ENCODE assay signal across 14 cellular contexts in the genomic region with DNA sequence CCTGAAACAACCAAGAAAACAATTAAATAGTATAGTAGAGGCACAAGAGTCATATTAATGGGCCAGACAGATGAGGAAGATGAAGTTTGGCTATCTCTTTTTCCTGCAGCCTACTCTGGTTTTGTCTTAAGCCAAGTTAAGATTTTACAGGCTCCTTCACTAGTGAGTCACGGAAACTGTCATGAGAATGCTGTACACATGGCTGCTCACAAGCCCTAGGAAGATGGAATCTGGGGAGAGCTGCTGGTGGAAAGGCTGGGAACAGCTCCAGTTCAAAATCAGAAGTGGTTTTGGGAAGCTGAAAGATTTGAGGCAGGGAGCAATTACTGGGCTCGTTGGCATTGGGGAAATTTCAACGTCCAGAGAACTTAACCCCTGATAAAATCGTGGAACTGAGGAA. TPM values are rescaled to one million over a fixed set of nuclear protein-coding genes. Genes with fewer than 3 reads are reported as not detected.
DNase-seq lines count a peak whose midpoint lies in the region; TF ChIP-seq lines count a peak whose summit lies in the region.
"Had no signal": no experiment of that assay in that cellular context is flagged by ENCODE, and none has a peak within 500 bp of the region (broad histone marks: within the 10 kb centered on the region; RNA-seq: fewer than 3 reads in every experiment).

No MANE protein-coding gene starts in this region.

- H3K27me3 ChIP-seq in CD8-positive, alpha-beta memory T cell (ENCODE audit: insufficient read depth, low read length, poor library complexity, severe bottlenecking): no peaks in the 10 kb centered on the region
- H3K27me3 ChIP-seq: Peyer's patch had no signal

- CTCF ChIA-PET in CD8-positive, alpha-beta memory T cell (lab: Charles Lee): no interaction called here

- no peak overlapping the region for H3K27ac Mint-ChIP-seq in CD8-positive, alpha-beta memory T cell
- H3K27ac Mint-ChIP-seq: nephron had no signal

- no peaks in the 10 kb centered on the region for H3K36me3 ChIP-seq in CD8-positive, alpha-beta memory T cell (ENCODE audit: insufficient read depth, low read length)
- H3K36me3 ChIP-seq: Peyer's patch had no signal

- peaks cover 0 to 2% (median 0%) of the 10 kb centered on the region in 5 donors for H3K9me3 Mint-ChIP-seq in CD8-positive, alpha-beta memory T cell
- H3K9me3 Mint-ChIP-seq: nephron had no signal

- H3K9me3 ChIP-seq in CD8-positive, alpha-beta memory T cell (ENCODE audit: low read length): no peaks in the 10 kb centered on the region
- H3K9me3 ChIP-seq: Peyer's patch had no signal

- H3K27ac ChIP-seq in CD8-positive, alpha-beta memory T cell (ENCODE audit: low read depth, low read length): no peak overlapping the region
- H3K27ac ChIP-seq: Peyer's patch had no signal

- DNase-seq in Daoy (ENCODE audit: low read depth): peak; percentile 48
- DNase-seq in LHCN-M2 (ENCODE audit: low read depth): peak; percentile 45
- peak; percentile 64 for DNase-seq in fibroblast of mammary gland (ENCODE audit: low read depth)
- peak; percentile 64 for DNase-seq in myocyte (ENCODE audit: low read depth)
- DNase-seq in CD8-positive, alpha-beta memory T cell: no peak
- DNase-seq in NOMO-1 treated with DMSO at 0.1 percent for 48 hours (lab: John Stamatoyannopoulos, UW; ENCODE audit: unreplicated experiment): no peak
- no peak for DNase-seq in HuH-7 (ENCODE audit: low spot score)
- DNase-seq: activated gamma-delta T cell, C1 segment of cervical spinal cord, DMS79, NCI-H2029 treated with DMSO at 0.1 percent for 48 hours, NCI-H526, Peyer's patch had no signal

- H3K4me3 ChIP-seq in fibroblast of mammary gland (ENCODE audit: control insufficient read depth, low read depth, low read length): no peak overlapping the region
- no peak overlapping the region for H3K4me3 ChIP-seq in CD8-positive, alpha-beta memory T cell (ENCODE audit: low read length)
- H3K4me3 ChIP-seq: Peyer's patch had no signal

- H3K36me3 Mint-ChIP-seq in CD8-positive, alpha-beta memory T cell: no peaks in the 10 kb centered on the region

- H3K4me1 Mint-ChIP-seq in CD8-positive, alpha-beta memory T cell: peaks cover 3 to 9% (median 7%) of the 10 kb centered on the region in 3 donors
- H3K4me1 Mint-ChIP-seq: nephron had no signal

- no peak for TF ChIP-seq CTCF in fibroblast of mammary gland (conservative IDR thresholded peaks at IDR 0.05; ENCODE audit: control insufficient read depth, insufficient read depth, low read depth, low read length)

- no peak overlapping the region for H3K4me3 Mint-ChIP-seq in CD8-positive, alpha-beta memory T cell
- H3K4me3 Mint-ChIP-seq: nephron had no signal

- no peaks in the 10 kb centered on the region for H3K4me1 ChIP-seq in CD8-positive, alpha-beta memory T cell (ENCODE audit: insufficient read depth, low read length)
- H3K4me1 ChIP-seq: Peyer's patch had no signal

- H3K27me3 Mint-ChIP-seq in CD8-positive, alpha-beta memory T cell: peaks cover 0 to 1% of the 10 kb centered on the region in 2 donors

- POLR2A ChIA-PET in CD8-positive, alpha-beta memory T cell (lab: Charles Lee): no interaction called here

RNA-seq across cellular contexts. Expression of a gene that starts 46.4 kb away (rescaled TPM):
- 0.63 and 1.4 TPM in 2 replicates for total RNA-seq in Daoy (2014; rRNA removed; shearing (Covaris generic))
- total RNA-seq in LHCN-M2 (2014; rRNA removed) (1.3 and 2.4 TPM in 2 replicates), myocyte (2.5 and 2.9 TPM in 2 replicates)
- polyA plus RNA-seq in LHCN-M2 (2012): 8.3 TPM
- 1.1 TPM for polyA plus RNA-seq in myocyte (2012)
- 100 to 1,000 TPM; 118 to 123 TPM for total RNA-seq in CD8-positive, alpha-beta memory T cell
- 203 TPM for polyA plus RNA-seq in CD8-positive, alpha-beta memory T cell

Comparison
In these comparisons a context has a peak if more than half of its experiments do, and no peak if none do; other contexts are left out.
1. DNase-seq: peak in Daoy (single experiment), LHCN-M2 (single experiment), fibroblast of mammary gland (single experiment) and myocyte (single experiment); none in CD8-positive, alpha-beta memory T cell (0 of 5), NOMO-1 treated with DMSO at 0.1 percent for 48 hours (single experiment) and HuH-7 (single experiment).
2. RNA of a gene that starts 46.4 kb away (total RNA-seq): 118 to 123 TPM in CD8-positive, alpha-beta memory T cell; 2.5 to 2.9 TPM in myocyte, 1.3 to 2.4 TPM in LHCN-M2 and 0.63 to 1.4 TPM in Daoy; every median in the first group is over 10 times any median in the second.